ENCODE assay signal across 26 cellular contexts in the genomic region with DNA sequence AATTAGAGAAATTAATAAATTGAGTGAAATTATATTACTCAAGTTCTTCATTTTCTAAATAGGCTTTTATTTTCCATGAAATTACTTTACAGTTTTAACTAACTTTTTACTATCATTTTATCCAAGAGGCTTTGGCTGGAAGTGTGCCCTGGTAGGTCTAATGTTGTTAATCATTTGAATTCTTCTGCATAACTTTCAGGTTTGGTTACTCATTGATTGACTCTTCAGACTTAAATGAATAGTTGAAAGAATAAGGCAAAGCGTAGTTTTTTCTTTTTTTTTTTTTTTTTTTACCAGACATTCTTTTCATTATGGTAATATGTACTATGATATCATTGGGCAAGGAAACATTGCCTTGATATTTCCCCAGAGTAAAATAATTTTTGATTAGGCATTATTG.
"Had no signal": no experiment of that assay in that cellular context is flagged by ENCODE, and none has a peak within 500 bp of the region (broad histone marks: within the 10 kb centered on the region; RNA-seq: fewer than 3 reads in every experiment).

No MANE protein-coding gene starts in this region.

- H3K27me3 ChIP-seq: neural progenitor cell, ovary, right lobe of liver, sigmoid colon, stomach, thyroid gland, tibial nerve, upper lobe of left lung, vagina had no signal

- H3K9me3 Mint-ChIP-seq: neural progenitor cell; stimulated activated naive CD8-positive, alpha-beta T cell treated with anti-CD3 and anti-CD28 coated beads, Interleukin-15, Interleukin-2, amounts not matched to agents 100 ng/mL and 50 ng/mL, for 24 hours had no signal

- H3K27me3 Mint-ChIP-seq: stimulated activated naive B cell treated with anti-CD40 and anti-IgM and Interleukin-4, amounts not matched to agents 10 μg/mL and 1 μg/mL and 100 μg/mL, for 72 hours; stimulated activated naive CD8-positive, alpha-beta T cell treated with anti-CD3 and anti-CD28 coated beads, Interleukin-15, Interleukin-2, amounts not matched to agents 100 ng/mL and 50 ng/mL, for 24 hours had no signal

- H3K27ac Mint-ChIP-seq: natural killer cell; neural progenitor cell; stimulated activated effector memory CD8-positive, alpha-beta T cell treated with anti-CD3 and anti-CD28 coated beads, Interleukin-12 subunit alpha, Interleukin-12 subunit beta, amount 100 ng/mL, for 72 hours; stimulated activated naive B cell treated with anti-CD40 and anti-IgM and Interleukin-4, amounts not matched to agents 10 μg/mL and 1 μg/mL and 100 μg/mL, for 72 hours; stimulated activated naive CD8-positive, alpha-beta T cell treated with anti-CD3 and anti-CD28 coated beads, Interleukin-15, Interleukin-2, amounts not matched to agents 100 ng/mL and 50 ng/mL, for 24 hours had no signal

- H3K36me3 Mint-ChIP-seq: natural killer cell; neural progenitor cell; stimulated activated effector memory CD8-positive, alpha-beta T cell treated with anti-CD3 and anti-CD28 coated beads, Interleukin-12 subunit alpha, Interleukin-12 subunit beta, amount 100 ng/mL, for 72 hours; stimulated activated naive B cell treated with anti-CD40 and anti-IgM and Interleukin-4, amounts not matched to agents 10 μg/mL and 1 μg/mL and 100 μg/mL, for 72 hours had no signal

- H3K9ac ChIP-seq: neural progenitor cell had no signal

- ATAC-seq: natural killer cell; right cardiac atrium; stimulated activated effector memory CD8-positive, alpha-beta T cell treated with anti-CD3 and anti-CD28 coated beads, Interleukin-12 subunit alpha, Interleukin-12 subunit beta, amount 100 ng/mL, for 72 hours; stimulated activated naive B cell treated with anti-CD40 and anti-IgM and Interleukin-4, amounts not matched to agents 10 μg/mL and 1 μg/mL and 100 μg/mL, for 72 hours had no signal

- H3K4me1 Mint-ChIP-seq: natural killer cell; stimulated activated effector memory CD8-positive, alpha-beta T cell treated with anti-CD3 and anti-CD28 coated beads, Interleukin-12 subunit alpha, Interleukin-12 subunit beta, amount 100 ng/mL, for 72 hours; stimulated activated naive B cell treated with anti-CD40 and anti-IgM and Interleukin-4, amounts not matched to agents 10 μg/mL and 1 μg/mL and 100 μg/mL, for 72 hours had no signal

- H3K4me3 ChIP-seq: neural progenitor cell, ovary, prostate gland, right lobe of liver, sigmoid colon, stomach, thoracic aorta, thyroid gland, tibial nerve, upper lobe of left lung, vagina had no signal

- FAIRE-seq: small intestine, urothelium cell line had no signal

- H3K4me1 ChIP-seq: neural progenitor cell, prostate gland, thyroid gland, tibial nerve, upper lobe of left lung had no signal

- H3K36me3 ChIP-seq: neural progenitor cell, ovary, prostate gland, right lobe of liver, sigmoid colon, stomach, thoracic aorta, thyroid gland, tibial nerve, upper lobe of left lung, vagina had no signal

- H3K4me3 Mint-ChIP-seq: natural killer cell; nephron; neural progenitor cell; stimulated activated effector memory CD8-positive, alpha-beta T cell treated with anti-CD3 and anti-CD28 coated beads, Interleukin-12 subunit alpha, Interleukin-12 subunit beta, amount 100 ng/mL, for 72 hours; stimulated activated naive B cell treated with anti-CD40 and anti-IgM and Interleukin-4, amounts not matched to agents 10 μg/mL and 1 μg/mL and 100 μg/mL, for 72 hours; stimulated activated naive CD8-positive, alpha-beta T cell treated with anti-CD3 and anti-CD28 coated beads, Interleukin-15, Interleukin-2, amounts not matched to agents 100 ng/mL and 50 ng/mL, for 24 hours had no signal

- H3K27ac ChIP-seq: neural progenitor cell, ovary, prostate gland, right lobe of liver, sigmoid colon, stomach, thoracic aorta, thyroid gland, tibial nerve, upper lobe of left lung, vagina had no signal

- H3K9me3 ChIP-seq: ovary, prostate gland, right lobe of liver, sigmoid colon, stomach, thoracic aorta, thyroid gland, tibial nerve, upper lobe of left lung, vagina had no signal

- DNase-seq: natural killer cell; occipital lobe; ovary; right cardiac atrium; right lobe of liver; sigmoid colon; small intestine; stimulated activated CD4-positive, alpha-beta T cell treated with anti-CD3 and anti-CD28 coated beads, Interleukin-15, amount 100 ng/mL, for 24 hours; stimulated activated CD4-positive, alpha-beta T cell treated with anti-CD3 and anti-CD28 coated beads, Interleukin-2, amount 100 ng/mL, for 24 hours; stimulated activated CD4-positive, alpha-beta T cell treated with anti-CD3 and anti-CD28 coated beads, Interleukin-2, amount 100 ng/mL, for 48 hours; stimulated activated CD4-positive, alpha-beta T cell treated with anti-CD3 and anti-CD28 coated beads, Interleukin-4, amount 100 ng/mL, for 24 hours; stimulated activated naive B cell treated with anti-CD40 and anti-IgM and Interleukin-4, amounts not matched to agents 10 μg/mL and 1 μg/mL and 100 μg/mL, for 72 hours; stimulated activated naive CD4-positive, alpha-beta T cell treated with Interleukin-2 at 50 U/mL for 16 hours; stomach; thyroid gland; trophoblast cell; upper lobe of left lung had no signal
